20 cellular contexts compared by ENCODE assay signal in the genomic region with DNA sequence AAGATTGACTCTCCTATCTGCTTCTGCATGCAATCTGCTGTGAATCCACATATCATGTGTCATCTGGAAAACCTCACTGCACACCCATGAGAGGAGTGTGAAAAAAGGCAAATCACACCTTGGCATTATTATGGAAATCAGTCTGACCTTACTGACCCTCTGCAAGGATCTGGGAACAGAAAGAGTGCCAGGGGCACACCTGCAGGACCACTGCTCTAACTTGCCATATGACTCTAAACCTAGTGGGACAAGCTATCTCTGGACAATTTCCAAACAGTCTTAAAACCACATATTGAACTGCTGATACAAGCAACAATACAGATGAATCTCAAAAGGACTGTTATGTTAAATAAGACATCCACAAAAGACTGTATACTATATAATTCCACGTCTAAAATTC.
"Had no signal": no experiment of that assay in that cellular context is flagged by ENCODE, and none has a peak within 500 bp of the region (broad histone marks: within the 10 kb centered on the region; RNA-seq: fewer than 3 reads in every experiment).

No MANE protein-coding gene starts in this region.

- H3K27ac ChIP-seq: coronary artery, left ventricle myocardium inferior, neutrophil, transverse colon had no signal

- H3K4me1 ChIP-seq: left ventricle myocardium inferior had no signal

- H3K27me3 ChIP-seq: esophagus squamous epithelium, neutrophil, transverse colon had no signal

- H3K4me3 ChIP-seq: coronary artery, esophagus squamous epithelium, left ventricle myocardium inferior, transverse colon had no signal

- FAIRE-seq: endothelial cell of umbilical vein had no signal

- H3K27me3 Mint-ChIP-seq: activated CD4-positive, alpha-beta memory T cell treated with anti-CD3 and anti-CD28 coated beads, Interleukin-2, amount 10 ng/mL, durations not matched to agents 7 days and 5 days; naive thymus-derived CD8-positive, alpha-beta T cell had no signal

- H3K36me3 ChIP-seq: neutrophil, transverse colon had no signal

- H3K9me3 ChIP-seq: esophagus squamous epithelium, left ventricle myocardium inferior, neutrophil, transverse colon had no signal

- H3K9me3 Mint-ChIP-seq: activated CD4-positive, alpha-beta memory T cell treated with anti-CD3 and anti-CD28 coated beads, Interleukin-2, amount 10 ng/mL, durations not matched to agents 7 days and 5 days; activated naive CD4-positive, alpha-beta T cell treated with anti-CD3 and anti-CD28 coated beads, Interleukin-2, amount 50 U/mL, for 72 hours; activated T-cell treated with anti-CD3 and anti-CD28 coated beads, Interleukin-2, amount 50 U/mL, for 4 hours had no signal

- ATAC-seq: activated naive CD4-positive, alpha-beta T cell treated with anti-CD3 and anti-CD28 coated beads, Interleukin-2, amount 50 U/mL, for 72 hours; activated T-cell treated with anti-CD3 and anti-CD28 coated beads, Interleukin-2, amount 50 U/mL, for 4 hours; naive thymus-derived CD8-positive, alpha-beta T cell had no signal

- H3K4me3 Mint-ChIP-seq: activated CD4-positive, alpha-beta memory T cell treated with anti-CD3 and anti-CD28 coated beads, Interleukin-2, amount 10 ng/mL, durations not matched to agents 7 days and 5 days; activated T-cell treated with anti-CD3 and anti-CD28 coated beads, Interleukin-2, amount 50 U/mL, for 4 hours; naive thymus-derived CD8-positive, alpha-beta T cell had no signal

- DNase-seq: activated CD4-positive, alpha-beta memory T cell treated with anti-CD3 and anti-CD28 coated beads, Interleukin-2, amount 10 ng/mL, durations not matched to agents 7 days and 5 days; activated CD4-positive, alpha-beta T cell treated with anti-CD3 and anti-CD28 coated beads for 1 hour; activated gamma-delta T cell; activated T-cell treated with anti-CD3 and anti-CD28 coated beads, Interleukin-2, amount 50 U/mL, for 4 hours; central memory CD4-positive, alpha-beta T cell; effector CD4-positive, alpha-beta T cell; esophagus squamous epithelium; hypothalamus; left ventricle myocardium inferior; mesenchymal stem cell; naive thymus-derived CD8-positive, alpha-beta T cell; stimulated activated CD4-positive, alpha-beta T cell treated with anti-CD3 and anti-CD28 coated beads, Interleukin-2, amount 100 ng/mL, for 48 hours; stimulated activated naive CD4-positive, alpha-beta T cell treated with Interleukin-2 at 50 U/mL for 16 hours; substantia nigra; T1000; transverse colon had no signal

- H3K27ac Mint-ChIP-seq: activated CD4-positive, alpha-beta memory T cell treated with anti-CD3 and anti-CD28 coated beads, Interleukin-2, amount 10 ng/mL, durations not matched to agents 7 days and 5 days had no signal
